1 cellular context compared by ENCODE assay signal in genomic region chr9:27536168-27536567, GRCh38.
A peak's percentile ranks its signal among the peaks of the same experiment; 100 is the strongest.
TF ChIP-seq lines count a peak whose summit lies in the region.

No MANE protein-coding gene starts in this region.

TF ChIP-seq in H1, 55 proteins besides CTCF, POLR2A, EP300 and RAD21:
- TF ChIP-seq TEAD4 (IDR thresholded peaks at IDR 0.05; ENCODE audit: low read depth, low read length) = peak; percentile 75
- TF ChIP-seq, protein P1, sequence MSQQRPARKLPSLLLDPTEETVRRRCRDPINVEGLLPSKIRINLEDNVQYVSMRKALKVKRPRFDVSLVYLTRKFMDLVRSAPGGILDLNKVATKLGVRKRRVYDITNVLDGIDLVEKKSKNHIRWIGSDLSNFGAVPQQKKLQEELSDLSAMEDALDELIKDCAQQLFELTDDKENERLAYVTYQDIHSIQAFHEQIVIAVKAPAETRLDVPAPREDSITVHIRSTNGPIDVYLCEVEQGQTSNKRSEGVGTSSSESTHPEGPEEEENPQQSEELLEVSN (IDR thresholded peaks at IDR 0.05) = no peak
